In the genomic region with DNA sequence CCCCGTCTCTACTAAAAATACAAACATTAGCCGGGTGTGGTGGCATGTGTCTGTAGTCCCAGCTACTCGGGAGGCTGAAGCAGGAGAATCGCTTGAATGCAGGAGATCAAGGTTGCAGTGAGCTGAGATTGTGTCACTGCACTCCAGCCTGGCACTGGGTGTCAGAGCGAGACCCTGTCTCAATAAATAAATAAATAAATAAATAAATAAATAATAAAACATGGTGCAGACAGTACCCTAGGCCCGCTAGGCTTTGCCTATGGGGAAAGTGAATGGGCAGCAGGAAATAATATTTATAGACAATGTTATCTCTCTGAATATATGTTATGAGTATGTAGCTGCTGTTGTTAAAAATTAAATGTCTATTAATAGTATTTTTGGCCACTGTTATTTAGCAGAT, we compare ENCODE assay signal across 1 cellular context.
TF ChIP-seq lines count a peak whose summit lies in the region.

No MANE protein-coding gene starts in this region.

TF ChIP-seq in GM23338, 12 proteins besides CTCF, POLR2A, EP300 and RAD21 (continued from another document):
- no peak for TF ChIP-seq REST (IDR thresholded peaks at IDR 0.05; ENCODE audit: unreplicated experiment)
- no peak for TF ChIP-seq ZNF331 (CRISPR knock-in tag; IDR thresholded peaks at IDR 0.05; ENCODE audit: low read depth)
- no peak for TF ChIP-seq EZH2 (IDR thresholded peaks at IDR 0.05; ENCODE audit: low read depth, unreplicated experiment)
